In genomic region chr15:83044156-83044555, GRCh38 we compare ENCODE assay signal across 7 cellular contexts.
"Had no signal": no experiment of that assay in that cellular context is flagged by ENCODE, and none has a peak within 500 bp of the region (broad histone marks: within the 10 kb centered on the region; RNA-seq: fewer than 3 reads in every experiment).

No MANE protein-coding gene starts in this region.

- FAIRE-seq: GM12878, GM12891, GM12892, GM18507, GM19239 had no signal

- ATAC-seq: GM12878 had no signal

- H3K4me3 ChIP-seq: GM12878 had no signal

- DNase-seq: GDM1, GF-D8 had no signal
